8 cellular contexts compared by ENCODE assay signal in the genomic region with DNA sequence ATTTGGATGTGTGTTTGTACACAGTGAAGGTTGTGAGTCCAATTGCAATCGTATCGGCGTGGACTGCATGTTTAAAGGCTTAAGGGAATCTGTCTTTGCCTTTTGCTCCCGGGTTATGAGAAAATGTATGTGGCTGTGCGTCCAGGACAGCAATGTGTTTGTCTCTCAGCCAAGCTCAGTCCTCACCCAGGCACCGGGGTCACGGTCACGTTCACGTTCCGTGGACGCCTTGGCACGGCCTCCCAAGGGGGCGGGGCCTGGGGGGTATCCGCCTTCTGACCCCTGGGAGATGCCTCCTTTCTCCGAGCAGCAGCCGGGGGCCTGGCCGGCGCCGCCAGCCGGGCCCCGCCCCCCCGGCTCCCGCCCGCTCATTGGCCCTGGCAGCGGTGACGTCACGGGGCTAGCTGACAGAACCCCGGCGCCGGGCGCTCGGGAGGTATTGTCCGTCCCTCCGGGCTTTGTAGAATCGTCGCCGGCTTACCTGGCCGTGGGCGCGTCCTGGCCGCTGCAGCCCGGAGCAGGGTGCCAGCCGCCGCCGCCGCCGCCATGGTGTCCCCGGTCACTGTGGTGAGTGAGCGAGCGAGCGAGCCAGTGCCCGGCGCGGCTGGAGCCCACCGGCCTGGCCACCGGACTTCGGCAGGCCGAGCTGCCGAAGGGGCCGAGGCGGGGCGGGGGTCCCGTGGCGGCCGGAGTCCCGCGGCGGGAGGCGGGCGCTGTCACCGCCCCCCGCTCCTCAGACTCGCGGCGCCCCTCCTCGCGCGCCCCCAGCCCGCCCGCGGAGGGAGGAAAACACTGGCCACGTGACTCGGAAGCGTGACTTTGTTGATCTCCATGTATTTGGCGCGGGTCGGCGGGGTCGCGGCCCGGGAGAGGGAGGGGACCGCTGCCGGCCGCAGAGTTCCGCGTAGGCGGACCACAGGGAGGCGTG. TPM values are rescaled to one million over a fixed set of nuclear protein-coding genes. Genes with fewer than 3 reads are reported as not detected.
A peak's percentile ranks its signal among the peaks of the same experiment; 100 is the strongest.
DNase-seq lines count a peak whose midpoint lies in the region; ATAC-seq, FAIRE-seq and TF ChIP-seq lines count a peak whose summit lies in the region.

A gene with protein sequence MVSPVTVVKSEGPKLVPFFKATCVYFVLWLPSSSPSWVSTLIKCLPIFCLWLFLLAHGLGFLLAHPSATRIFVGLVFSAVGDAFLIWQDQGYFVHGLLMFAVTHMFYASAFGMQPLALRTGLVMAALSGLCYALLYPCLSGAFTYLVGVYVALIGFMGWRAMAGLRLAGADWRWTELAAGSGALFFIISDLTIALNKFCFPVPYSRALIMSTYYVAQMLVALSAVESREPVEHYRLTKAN (plus strand): TSS at position 439 of the 928 bp plus-strand sequence. CDS start 108 bp downstream, at position 547.

- H3K27ac Mint-ChIP-seq in CD4-positive, CD25-positive, alpha-beta regulatory T cell = peak within 1 kb of the TSS; percentile 43 to 91 (median 86)

- H3K56ac ChIP-seq in H1 (replicated peaks; ENCODE audit: insufficient read length, low read depth, low read length) = no peak within 1 kb of the TSS
- H3K56ac ChIP-seq in mesendoderm (ENCODE audit: low read length) = peak within 1 kb of the TSS; percentile 81

- H2BK20ac ChIP-seq in H1 (ENCODE audit: low read length) = 0 out of 2 replicates have a peak within 1 kb of the TSS, but pooled peaks have one; percentile 13

- H4K8ac ChIP-seq in H1 (ENCODE audit: extremely low read depth, insufficient read depth, low read length) (peak within 1 kb of the TSS; percentile 81; the same call in 1 of the 2 replicates), mesendoderm (ENCODE audit: low read depth, low read length) (no peak within 1 kb of the TSS)

- H3K79me1 ChIP-seq in H1 (ENCODE audit: low read depth, low read length) = no peaks in the 10 kb centered on the region
- no peaks in the 10 kb centered on the region for H3K79me1 ChIP-seq in mesendoderm (ENCODE audit: low read length)

- peak within 1 kb of the TSS in 3 of 4 experiments; percentile 46 to 78 (median 68); a peak in 6 of 7 replicates for H3K9ac ChIP-seq in H1 (replicated peaks in 1 of 4; ENCODE audit: extremely low read depth in 1 of 4, low read depth in 3 of 4, low read length in 3 of 4)
- H3K9ac ChIP-seq in mesendoderm (ENCODE audit: low read length) = peak within 1 kb of the TSS; percentile 58

- WGBS in H1 (ENCODE audit: extremely low coverage in 1 of 2, insufficient coverage in 1 of 2, insufficient read length in 1 of 2, insufficient replicate concordance in 2 of 2, low coverage in 1 of 2, low lambda C conversion rate in 2 of 2, missing lambda C conversion rate in 1 of 2), 2 experiments = 6% methylated on average over 37 of the region's 98 CpGs; no CpG with 5 or more reads in 1 of the 2 experiments
- no CpG with 5 or more reads among the region's 98 CpGs for WGBS in mesendoderm (ENCODE audit: extremely low coverage, insufficient coverage, low lambda C conversion rate)

- no peak for TF ChIP-seq RAD21 in H1 (IDR thresholded peaks at IDR 0.05 in 1 of 2, conservative IDR thresholded peaks at IDR 0.05 in 1 of 2; ENCODE audit: low read depth in 2 of 2, low read length in 2 of 2)

- H2BK120ac ChIP-seq in H1 (replicated peaks; ENCODE audit: low read depth, low read length) (no peak within 1 kb of the TSS), mesendoderm (ENCODE audit: low read depth, low read length) (no peak within 1 kb of the TSS)

- H3K18ac ChIP-seq in H1 (ENCODE audit: extremely low read depth, low read length) = peak within 1 kb of the TSS; percentile 71
- H3K18ac ChIP-seq in mesendoderm (ENCODE audit: low read length) = no peak within 1 kb of the TSS

- peak; percentile 91 to 95 for ATAC-seq in CD4-positive, CD25-positive, alpha-beta regulatory T cell (ENCODE audit: low read depth in 2 of 2)
- ATAC-seq in GM19467 (IDR thresholded peaks at IDR 0.05; ENCODE audit: unreplicated experiment) = peak; percentile 89

- TF ChIP-seq POLR2A in H1 (IDR thresholded peaks at IDR 0.05; ENCODE audit: control extremely low read depth in 1 of 2, low read depth in 2 of 2, low read length in 2 of 2) = peak in 1 of 2 experiments; percentile 41; a peak in 2 of 3 replicates

- H3K27ac ChIP-seq in CD4-positive, CD25-positive, alpha-beta regulatory T cell (ENCODE audit: insufficient read depth, low read length, poor library complexity, severe bottlenecking) = peak within 1 kb of the TSS; percentile 59
- H3K27ac ChIP-seq in H1 (ENCODE audit: low read depth, low read length) (no peak within 1 kb of the TSS), mesendoderm (ENCODE audit: low read depth, low read length) (no peak within 1 kb of the TSS)

- H2BK5ac ChIP-seq in H1 (ENCODE audit: low read depth, low read length) = peak within 1 kb of the TSS; percentile 77; the same call in 1 of the 2 replicates
- no peak within 1 kb of the TSS for H2BK5ac ChIP-seq in mesendoderm (ENCODE audit: low read length)

- peaks cover 2% of the 10 kb centered on the region for H3K27me3 Mint-ChIP-seq in CD4-positive, CD25-positive, alpha-beta regulatory T cell

- peak within 1 kb of the TSS; percentile 84 to 90 (median 86) for H3K4me3 Mint-ChIP-seq in CD4-positive, CD25-positive, alpha-beta regulatory T cell

- H3K4ac ChIP-seq in H1 (replicated peaks; ENCODE audit: insufficient read length, low read depth, low read length) (peak within 1 kb of the TSS; percentile 57), mesendoderm (ENCODE audit: low read depth, low read length) (no peak within 1 kb of the TSS)

- H2BK15ac ChIP-seq in H1 (ENCODE audit: low read length) (no peak within 1 kb of the TSS), mesendoderm (replicated peaks; ENCODE audit: low read depth) (no peak within 1 kb of the TSS)

- peak within 1 kb of the TSS; percentile 98 for H2AFZ ChIP-seq in H1 (ENCODE audit: low read length)

- H4K20me1 ChIP-seq in H1 (replicated peaks in 1 of 2; ENCODE audit: control insufficient read depth in 1 of 2, insufficient read depth in 2 of 2, low read length in 2 of 2) = no peaks in the 10 kb centered on the region

- H3K4me2 ChIP-seq in H1 (ENCODE audit: insufficient read depth in 1 of 2, low read depth in 2 of 2, low read length in 2 of 2) = peak within 1 kb of the TSS; percentile 79 to 89
- peak within 1 kb of the TSS; percentile 78 for H3K4me2 ChIP-seq in mesendoderm (ENCODE audit: low read length)

- DNase-seq in CD4-positive, CD25-positive, alpha-beta regulatory T cell = peak; percentile 86 to 91 (median 88)
- DNase-seq in HPDE6-E6E7 (ENCODE audit: extremely low spot score) = peak; percentile 86
- DNase-seq in NOMO-1 treated with DMSO at 0.1 percent for 48 hours (lab: John Stamatoyannopoulos, UW; ENCODE audit: unreplicated experiment) = peak; percentile 81
- peak; percentile 63 for DNase-seq in activated CD8-positive, alpha-beta memory T cell treated with anti-CD3 and anti-CD28 coated beads, Interleukin-2, amount 50 U/mL, for 24 hours (ENCODE audit: extremely low read depth)
- DNase-seq in H1 (ENCODE audit: low read depth in 1 of 2, low spot score in 2 of 2) = peak in 1 of 2 experiments; percentile 97
- DNase-seq in mesendoderm = peak; percentile 92
- DNase-seq in stimulated activated CD8-positive, alpha-beta memory T cell treated with anti-CD3 and anti-CD28 coated beads, Interleukin-12 subunit alpha, Interleukin-12 subunit beta, amount 100 ng/mL, for 24 hours (ENCODE audit: extremely low read depth) = peak; percentile 76

- peak within 1 kb of the TSS; percentile 71 for H3K4me3 ChIP-seq in CD4-positive, CD25-positive, alpha-beta regulatory T cell (ENCODE audit: low read depth, low read length)
- peak within 1 kb of the TSS; percentile 47 to 87 (median 57) for H3K4me3 ChIP-seq in H1 (ENCODE audit: extremely low read depth in 1 of 4, insufficient read depth in 2 of 4, low read depth in 3 of 4, low read length in 4 of 4)
- peak within 1 kb of the TSS; percentile 30 for H3K4me3 ChIP-seq in mesendoderm (ENCODE audit: low read length)

- no peaks in the 10 kb centered on the region for H3K36me3 ChIP-seq in CD4-positive, CD25-positive, alpha-beta regulatory T cell (ENCODE audit: control insufficient read depth, insufficient read depth, low read length)
- H3K36me3 ChIP-seq in H1 (ENCODE audit: control insufficient read depth in 2 of 4, insufficient read depth in 4 of 4, low read length in 3 of 4) (no peaks in the 10 kb centered on the region), mesendoderm (ENCODE audit: control insufficient read depth, insufficient read depth, low read length) (no peaks in the 10 kb centered on the region)

- no peak within 1 kb of the TSS for H3K23ac ChIP-seq in H1 (ENCODE audit: insufficient read length)
- no peak within 1 kb of the TSS for H3K23ac ChIP-seq in mesendoderm (ENCODE audit: low read length)

- TF ChIP-seq EP300 in H1 (IDR thresholded peaks at IDR 0.05; ENCODE audit: borderline replicate concordance in 1 of 2, low read depth in 2 of 2, low read length in 2 of 2) = no peak

- H4K5ac ChIP-seq in H1 (ENCODE audit: insufficient read length, low read depth, low read length) (no peak within 1 kb of the TSS), mesendoderm (ENCODE audit: low read length) (no peak within 1 kb of the TSS)

- H3K36me3 Mint-ChIP-seq in CD4-positive, CD25-positive, alpha-beta regulatory T cell = no peaks in the 10 kb centered on the region

- H2AK5ac ChIP-seq in H1 (ENCODE audit: low read depth, low read length) = peak within 1 kb of the TSS; percentile 93; the same call in 1 of the 2 replicates
- H2AK5ac ChIP-seq in mesendoderm (ENCODE audit: low read length) = no peak within 1 kb of the TSS

- no peak within 1 kb of the TSS for H3K14ac ChIP-seq in H1 (ENCODE audit: insufficient read length)

- no peak within 1 kb of the TSS for H4K91ac ChIP-seq in H1 (replicated peaks; ENCODE audit: insufficient read length, low read length)

- H2BK12ac ChIP-seq in H1 (ENCODE audit: low read depth, low read length) = no peak within 1 kb of the TSS

- H3K79me2 ChIP-seq in H1 (ENCODE audit: control insufficient read depth in 1 of 2, insufficient read depth in 2 of 2, low read length in 2 of 2) (no peaks in the 10 kb centered on the region), mesendoderm (ENCODE audit: control insufficient read depth, insufficient read depth, low read length) (no peaks in the 10 kb centered on the region)

- POLR2A ChIA-PET in H1 (lab: Charles Lee; ENCODE audit: partially characterized antibody) = interaction anchor here (0.8 to 1.4 kb wide), 4 partner anchors 17 to 30 kb away, joined by 3 to 6 read pairs (median 3); partner anchors contain the start of gene IGSF22

- peaks cover 0 to 1% (median 0%) of the 10 kb centered on the region in 7 donors for H3K9me3 Mint-ChIP-seq in CD4-positive, CD25-positive, alpha-beta regulatory T cell

- H3K23me2 ChIP-seq in H1 (ENCODE audit: low read depth, low read length) = peaks cover 8% of the 10 kb centered on the region

- H3K27me3 ChIP-seq in CD4-positive, CD25-positive, alpha-beta regulatory T cell (ENCODE audit: control insufficient read depth, insufficient read depth, low read length) = no peaks in the 10 kb centered on the region
- H3K27me3 ChIP-seq in H1 (replicated peaks in 1 of 4; ENCODE audit: control insufficient read depth in 3 of 4, extremely low read depth in 1 of 4, insufficient read depth in 3 of 4, low read length in 3 of 4) (peaks cover 0 to 7% (median 5%) of the 10 kb centered on the region in 4 experiments; a peak in 5 of 7 replicates), mesendoderm (ENCODE audit: insufficient read depth, low read length, poor library complexity) (peaks cover 2% of the 10 kb centered on the region)

- no peaks in the 10 kb centered on the region for H3K9me3 ChIP-seq in CD4-positive, CD25-positive, alpha-beta regulatory T cell (ENCODE audit: control insufficient read depth in 2 of 2, low read length in 2 of 2)
- no peaks in the 10 kb centered on the region for H3K9me3 ChIP-seq in H1 (ENCODE audit: insufficient read depth in 2 of 2, low read depth in 1 of 2, low read length in 1 of 2)

- H3K4me1 Mint-ChIP-seq in CD4-positive, CD25-positive, alpha-beta regulatory T cell = peaks cover 0 to 16% (median 4%) of the 10 kb centered on the region in 4 donors

- TF ChIP-seq CTCF in H1 (IDR thresholded peaks at IDR 0.05; ENCODE audit: control extremely low read depth in 1 of 3, insufficient read depth in 1 of 3, low read depth in 1 of 3, low read length in 3 of 3) = no peak

- CTCF ChIA-PET in H1 (lab: Charles Lee; ENCODE audit: partially characterized antibody) = interaction anchor here (1.8 to 2.0 kb wide), 3 partner anchors 23 to 29 kb away, joined by 4 to 7 read pairs (median 5); no protein-coding TSS in a partner anchor

- H3K4me1 ChIP-seq in CD4-positive, CD25-positive, alpha-beta regulatory T cell (ENCODE audit: control insufficient read depth, insufficient read depth, low read length, poor library complexity, severe bottlenecking) = peaks cover 8% of the 10 kb centered on the region
- peaks cover 0 to 9% (median 2%) of the 10 kb centered on the region in 4 experiments; a peak in 3 of 7 replicates for H3K4me1 ChIP-seq in H1 (replicated peaks in 1 of 4; ENCODE audit: control insufficient read depth in 3 of 4, insufficient read depth in 4 of 4, low read length in 3 of 4)
- peaks cover 2% of the 10 kb centered on the region for H3K4me1 ChIP-seq in mesendoderm (ENCODE audit: control insufficient read depth, low read depth, low read length)

- no peak for FAIRE-seq in H1 (lab: Jason Lieb, UNC)

RNA-seq across cellular contexts. Expression of the gene that starts here (rescaled TPM):
- total RNA-seq in CD4-positive, CD25-positive, alpha-beta regulatory T cell = 4.8 TPM
- 1 to 10 TPM in 3 of 4 donors, under 1 TPM in 1; 1.00 to 2.2 (median 1.2) TPM for polyA plus RNA-seq in CD4-positive, CD25-positive, alpha-beta regulatory T cell
- total RNA-seq in H1 (2021; fragmentation: NEBNext Ultra II Directional; extraction: Animal tissue kit (Norgen Biotek cat#: 25700)) = 1.7 and 2.0 TPM in 2 replicates
- polyA plus RNA-seq in H1 (2011; rRNA removed) = 1.5 and 2.4 TPM in 2 replicates
- polyA plus RNA-seq in H1 (2011; cell fraction: cytosol; rRNA removed) = 2.1 TPM
- 5.1 TPM for polyA plus RNA-seq in H1 (2011; cell fraction: nucleus; rRNA removed)
- polyA plus RNA-seq in H1 (2012, experiment 1 of 2) = 1.4 to 2.6 TPM (median 1.7 TPM) in 4 replicates
- polyA plus RNA-seq in H1 (2012, experiment 2 of 2) = 1.8 TPM
- 1.4 TPM for polyA plus RNA-seq in H1 (2013, experiment 1 of 2)
- polyA plus RNA-seq in H1 (2013, experiment 2 of 2) = 1.6 TPM
- 1.8 and 4.3 TPM in 2 replicates for polyA minus RNA-seq in H1 (2011; rRNA and poly(A)+ RNA removed)
- 1.0 TPM for polyA minus RNA-seq in H1 (2011; cell fraction: cytosol; rRNA and poly(A)+ RNA removed)
- 7.3 TPM for polyA minus RNA-seq in H1 (2011; cell fraction: nucleus; rRNA and poly(A)+ RNA removed)
- polyA plus RNA-seq in mesendoderm (2013, experiment 1 of 2) = 0.58 TPM
- polyA plus RNA-seq in mesendoderm (2013, experiment 2 of 2) = 0.71 TPM
